18 cellular contexts compared by ENCODE assay signal in genomic region chr20:17619351-17620093, GRCh38. TPM values are rescaled to one million over a fixed set of nuclear protein-coding genes. Genes with fewer than 3 reads are reported as not detected.
DNase-seq lines count a peak whose midpoint lies in the region; ATAC-seq and TF ChIP-seq lines count a peak whose summit lies in the region.
"Had no signal": no experiment of that assay in that cellular context is flagged by ENCODE, and none has a peak within 500 bp of the region (broad histone marks: within the 10 kb centered on the region; RNA-seq: fewer than 3 reads in every experiment).

No MANE protein-coding gene starts in this region.

- no peaks in the 10 kb centered on the region for H3K4me1 Mint-ChIP-seq in activated CD4-positive, alpha-beta T cell treated with anti-CD3 and anti-CD28 coated beads for 36 hours

- peak overlapping the region; percentile 15 for H4K91ac ChIP-seq in mesenchymal stem cell (ENCODE audit: low read length)

- H3K4me2 ChIP-seq in mesenchymal stem cell (ENCODE audit: low read length, poor library complexity, severe bottlenecking), result no peak overlapping the region

- no peaks in the 10 kb centered on the region for H3K27me3 ChIP-seq in adrenal gland
- no peaks in the 10 kb centered on the region for H3K27me3 ChIP-seq in mesenchymal stem cell (ENCODE audit: control insufficient read depth in 1 of 2, insufficient read depth in 1 of 2, low read length in 2 of 2)
- H3K27me3 ChIP-seq in aorta (ENCODE audit: control insufficient read depth in 1 of 2, insufficient read depth in 2 of 2, low read length in 1 of 2), result no peaks in the 10 kb centered on the region

- no peaks in the 10 kb centered on the region for H3K4me1 ChIP-seq in adrenal gland (replicated peaks in 1 of 2)
- peaks cover 27% of the 10 kb centered on the region for H3K4me1 ChIP-seq in mesenchymal stem cell (ENCODE audit: control insufficient read depth, insufficient read depth, low read depth, low read length)
- H3K4me1 ChIP-seq in aorta (ENCODE audit: control insufficient read depth in 1 of 2, insufficient read depth in 2 of 2, low read length in 2 of 2), result no peaks in the 10 kb centered on the region

- peaks cover 6% of the 10 kb centered on the region for H3K36me3 Mint-ChIP-seq in activated CD4-positive, alpha-beta T cell treated with anti-CD3 and anti-CD28 coated beads for 36 hours (ENCODE audit: low read depth)

- no peaks in the 10 kb centered on the region for H3K9me3 Mint-ChIP-seq in activated CD4-positive, alpha-beta T cell treated with anti-CD3 and anti-CD28 coated beads for 36 hours (ENCODE audit: low read depth)

- H2AK5ac ChIP-seq in mesenchymal stem cell (ENCODE audit: low read length, severe bottlenecking), result no peak overlapping the region

- no peak overlapping the region for H3K18ac ChIP-seq in mesenchymal stem cell (ENCODE audit: low read depth in 1 of 2, low read length in 2 of 2)

- H3K4ac ChIP-seq in mesenchymal stem cell (ENCODE audit: low read depth in 1 of 2, low read length in 2 of 2), result no peak overlapping the region

- H2AFZ ChIP-seq in mesenchymal stem cell (ENCODE audit: low read depth, low read length), result no peak overlapping the region

- H3K14ac ChIP-seq in mesenchymal stem cell (ENCODE audit: low read length in 2 of 2), result no peak overlapping the region

- H3K27ac Mint-ChIP-seq in activated CD4-positive, alpha-beta T cell treated with anti-CD3 and anti-CD28 coated beads for 36 hours, result no peak overlapping the region

- no peak overlapping the region for H2BK15ac ChIP-seq in mesenchymal stem cell (ENCODE audit: low read depth, poor library complexity, severe bottlenecking)

- no peaks in the 10 kb centered on the region for H3K27me3 Mint-ChIP-seq in activated CD4-positive, alpha-beta T cell treated with anti-CD3 and anti-CD28 coated beads for 36 hours

- 81 to 90% (median 83%) methylated on average over 5 to 29 of the region's 29 CpGs for WGBS in adrenal gland, 4 donors
- WGBS in mesenchymal stem cell, result 89% methylated on average over 29 of the region's 29 CpGs
- 75 to 81% methylated on average over 29 of the region's 29 CpGs for WGBS in aorta, 2 donors

- no peak overlapping the region for H2BK12ac ChIP-seq in mesenchymal stem cell (ENCODE audit: low read length in 2 of 2)

- DNase-seq in cardiac septum (ENCODE audit: low spot score), result peak; percentile 74
- no peak for DNase-seq in left cardiac atrium
- peak in 6 of 7 donors; percentile 1 to 49 (median 13) for DNase-seq in adrenal gland
- no peak for DNase-seq in mesenchymal stem cell
- DNase-seq in aorta, result peak; percentile 34 to 63
- no peak for DNase-seq in amygdala (lab: John Stamatoyannopoulos, UW)
- no peak for DNase-seq in activated CD4-positive, alpha-beta T cell treated with anti-CD3 and anti-CD28 coated beads for 36 hours
- DNase-seq: amniotic stem cell; COR-L47; GDM1; MM.1S; NCI-H2081; NCI-H774; stimulated activated naive CD4-positive, alpha-beta T cell had no signal

- ATAC-seq in left cardiac atrium, result no peak
- ATAC-seq in aorta (ENCODE audit: low FRiP score), result no peak
- ATAC-seq in GM18909 (IDR thresholded peaks at IDR 0.05; ENCODE audit: poor library complexity, unreplicated experiment), result no peak
- ATAC-seq in activated CD4-positive, alpha-beta T cell treated with anti-CD3 and anti-CD28 coated beads for 36 hours, result no peak
- ATAC-seq: HCT116 had no signal

- no peak overlapping the region for H2BK120ac ChIP-seq in mesenchymal stem cell (ENCODE audit: low read depth, low read length)

- no peak overlapping the region for H3K27ac ChIP-seq in adrenal gland
- H3K27ac ChIP-seq in mesenchymal stem cell (ENCODE audit: low read length, poor library complexity, severe bottlenecking), result no peak overlapping the region
- H3K27ac ChIP-seq in aorta (ENCODE audit: low read depth in 1 of 2, low read length in 2 of 2), result no peak overlapping the region
- H3K27ac ChIP-seq: coronary artery, epithelial cell of prostate had no signal

- CTCF ChIA-PET in activated CD4-positive, alpha-beta T cell treated with anti-CD3 and anti-CD28 coated beads for 36 hours (lab: Charles Lee), result interaction anchor here (2.5 to 5.5 kb wide), 2 partner anchors 82 to 115 kb away, joined by 6 to 27 read pairs; no protein-coding TSS in a partner anchor

- TF ChIP-seq CTCF in adrenal gland (IDR thresholded peaks at IDR 0.05), result no peak

- H3K9ac ChIP-seq in mesenchymal stem cell (ENCODE audit: low read length), result no peak overlapping the region

- TF ChIP-seq POLR2A in adrenal gland (IDR thresholded peaks at IDR 0.05), result no peak

- intact Hi-C loops in cardiac septum (cut with DNase I), result no loop called here
- intact Hi-C loops in left cardiac atrium (cut with DNase I), result loop anchor here in 1 of 2 donors (5.0 kb wide), 1 partner anchor 82 kb away; no protein-coding TSS in a partner anchor
- intact Hi-C loops in adrenal gland (cut with DNase I), result loop anchor here in 1 of 2 donors (5.0 kb wide), 1 partner anchor 82 kb away; no protein-coding TSS in a partner anchor
- intact Hi-C loops in aorta (cut with DNase I), result no loop called here
- intact Hi-C loops in activated CD4-positive, alpha-beta T cell treated with anti-CD3 and anti-CD28 coated beads for 36 hours (cut with DNase I, micrococcal nuclease), result no loop called here

- H3K36me3 ChIP-seq in adrenal gland (replicated peaks in 1 of 2) (peaks cover 0 to 96% of the 10 kb centered on the region in 2 donors), mesenchymal stem cell (ENCODE audit: control insufficient read depth in 1 of 2, insufficient read depth in 2 of 2, low read depth in 1 of 2, low read length in 2 of 2) (peaks cover 98 to 100% of the 10 kb centered on the region in 2 experiments), aorta (ENCODE audit: control insufficient read depth in 1 of 2, insufficient read depth in 2 of 2, low read length in 1 of 2) (peaks cover 0 to 5% of the 10 kb centered on the region in 2 donors)

- H3K9me3 ChIP-seq in adrenal gland (replicated peaks in 1 of 3) (no peaks in the 10 kb centered on the region), mesenchymal stem cell (ENCODE audit: control insufficient read depth, low read length) (no peaks in the 10 kb centered on the region), aorta (ENCODE audit: control insufficient read depth, low read length) (no peaks in the 10 kb centered on the region)

- H2BK5ac ChIP-seq in mesenchymal stem cell (ENCODE audit: low read depth, low read length, poor library complexity, severe bottlenecking), result no peak overlapping the region

- H3K4me3 Mint-ChIP-seq in activated CD4-positive, alpha-beta T cell treated with anti-CD3 and anti-CD28 coated beads for 36 hours, result no peak overlapping the region

- no peak overlapping the region for H4K8ac ChIP-seq in mesenchymal stem cell (ENCODE audit: low read length)

- H3K4me3 ChIP-seq in adrenal gland, result no peak overlapping the region
- H3K4me3 ChIP-seq in mesenchymal stem cell (ENCODE audit: insufficient read depth in 1 of 2, low read depth in 1 of 2, low read length in 2 of 2), result no peak overlapping the region
- H3K4me3 ChIP-seq in aorta (ENCODE audit: low read length in 2 of 2), result no peak overlapping the region
- H3K4me3 ChIP-seq: coronary artery had no signal

- POLR2A ChIA-PET in activated CD4-positive, alpha-beta T cell treated with anti-CD3 and anti-CD28 coated beads for 36 hours (lab: Charles Lee), result no interaction called here

- peaks cover 61% of the 10 kb centered on the region for H3K79me1 ChIP-seq in mesenchymal stem cell (replicated peaks; ENCODE audit: low read length, poor library complexity, severe bottlenecking)

- H3K23ac ChIP-seq in mesenchymal stem cell (ENCODE audit: low read length in 2 of 2), result no peak overlapping the region

RNA-seq across cellular contexts. Expression of gene DSTN, which starts 49.6 kb away (rescaled TPM):
- 569 TPM for total RNA-seq in cardiac septum
- total RNA-seq in left cardiac atrium, result 100 to 1,000 TPM; 547 to 572 TPM
- total RNA-seq in adrenal gland, result 100 to 1,000 TPM; 256 to 385 (median 280) TPM
- 100 to 1,000 TPM; 184 to 552 (median 192) TPM for polyA plus RNA-seq in adrenal gland
- polyA plus RNA-seq in mesenchymal stem cell (2013, experiment 1 of 2), result 931 TPM
- polyA plus RNA-seq in mesenchymal stem cell (2013, experiment 2 of 2), result 914 TPM
- total RNA-seq in aorta, result 1,000 to 10,000 TPM; 1,041 to 1,932 TPM
- 1,000 to 10,000 TPM; 2,289 to 5,298 TPM for polyA plus RNA-seq in aorta
- 10 to 100 TPM; 66.2 to 68.4 TPM for total RNA-seq in activated CD4-positive, alpha-beta T cell treated with anti-CD3 and anti-CD28 coated beads for 36 hours

Comparison
In these comparisons a context has a peak if more than half of its experiments do, and no peak if none do; other contexts are left out.
1. DNase-seq: peak in cardiac septum (single experiment), adrenal gland (6 of 7) and aorta (2 of 2); none in left cardiac atrium (single experiment), mesenchymal stem cell (single experiment), amygdala (0 of 56) and activated CD4-positive, alpha-beta T cell treated with anti-CD3 and anti-CD28 coated beads for 36 hours (single experiment).